8 cellular contexts compared by ENCODE assay signal in genomic region chr16:86761117-86761971, GRCh38.
DNase-seq lines count a peak whose midpoint lies in the region; ATAC-seq and TF ChIP-seq lines count a peak whose summit lies in the region.

No MANE protein-coding gene starts in this region.

- peaks cover 0 to 2% of the 10 kb centered on the region in 2 donors for H3K9me3 Mint-ChIP-seq in activated T-cell treated with anti-CD3 and anti-CD28 coated beads, Interleukin-2, amount 50 U/mL, for 72 hours

- peaks cover 49% of the 10 kb centered on the region for H3K27me3 Mint-ChIP-seq in activated T-cell treated with anti-CD3 and anti-CD28 coated beads, Interleukin-2, amount 50 U/mL, for 72 hours (ENCODE audit: low read depth)

- peak; percentile 66 for TF ChIP-seq CTCF in GM12865 (IDR thresholded peaks at IDR 0.05; ENCODE audit: insufficient read depth, low read depth, low read length, missing control alignments)

- peak in 1 of 2 donors; percentile 48 for ATAC-seq in activated T-cell treated with anti-CD3 and anti-CD28 coated beads, Interleukin-2, amount 50 U/mL, for 72 hours (replicated peaks in 1 of 2)
- no peak for ATAC-seq in GM21786 (IDR thresholded peaks at IDR 0.05; ENCODE audit: unreplicated experiment)

- H3K27ac Mint-ChIP-seq in activated T-cell treated with anti-CD3 and anti-CD28 coated beads, Interleukin-2, amount 50 U/mL, for 72 hours = no peak overlapping the region

- no peak overlapping the region for H3K4me3 ChIP-seq in GM12865 (ENCODE audit: low read depth, low read length)

- H3K36me3 Mint-ChIP-seq in activated T-cell treated with anti-CD3 and anti-CD28 coated beads, Interleukin-2, amount 50 U/mL, for 72 hours (ENCODE audit: insufficient read depth in 2 of 2) = no peaks in the 10 kb centered on the region

- DNase-seq in GM12865 (ENCODE audit: low read depth) (peak; percentile 34), NCI-H226 (peak; percentile 35), head of caudate nucleus (peak; percentile 31 to 86 (median 72)), putamen (ENCODE audit: low spot score) (peak; percentile 51), cerebellum (ENCODE audit: low spot score) (no peak), SKM-1 treated with dmso at 0.1 percent for 144 hours (lab: John Stamatoyannopoulos, UW; ENCODE audit: unreplicated experiment) (no peak)
- DNase-seq in activated T-cell treated with anti-CD3 and anti-CD28 coated beads, Interleukin-2, amount 50 U/mL, for 72 hours = peak; percentile 56 to 61

- no peaks in the 10 kb centered on the region for H3K4me1 Mint-ChIP-seq in activated T-cell treated with anti-CD3 and anti-CD28 coated beads, Interleukin-2, amount 50 U/mL, for 72 hours (ENCODE audit: low read depth)

- intact Hi-C loops in head of caudate nucleus (cut with DNase I) = no loop called here

- H3K4me3 Mint-ChIP-seq in activated T-cell treated with anti-CD3 and anti-CD28 coated beads, Interleukin-2, amount 50 U/mL, for 72 hours = no peak overlapping the region

Comparison
In these comparisons a context has a peak if more than half of its experiments do, and no peak if none do; other contexts are left out.
1. DNase-seq: peak in GM12865 (single experiment), NCI-H226 (single experiment), activated T-cell treated with anti-CD3 and anti-CD28 coated beads, Interleukin-2, amount 50 U/mL, for 72 hours (2 of 2), head of caudate nucleus (42 of 42) and putamen (single experiment); none in cerebellum (single experiment) and SKM-1 treated with dmso at 0.1 percent for 144 hours (single experiment).